In genomic region chr9:98609646-98610045, GRCh38 we compare ENCODE assay signal across 19 cellular contexts.
DNase-seq lines count a peak whose midpoint lies in the region; TF ChIP-seq lines count a peak whose summit lies in the region.
"Had no signal": no experiment of that assay in that cellular context is flagged by ENCODE, and none has a peak within 500 bp of the region (broad histone marks: within the 10 kb centered on the region; RNA-seq: fewer than 3 reads in every experiment).

No MANE protein-coding gene starts in this region.

- H3K4me2 ChIP-seq in neuronal stem cell (ENCODE audit: insufficient read depth, low read length, poor library complexity, severe bottlenecking), result no peak overlapping the region
- H3K4me2 ChIP-seq: A549 had no signal

- H3K14ac ChIP-seq in neuronal stem cell (ENCODE audit: low read length), result no peak overlapping the region

- no peak overlapping the region for H2BK120ac ChIP-seq in neuronal stem cell (ENCODE audit: low read depth, low read length)

- H3K27me3 ChIP-seq in dorsolateral prefrontal cortex (no peaks in the 10 kb centered on the region), neuronal stem cell (ENCODE audit: control insufficient read depth in 3 of 3, insufficient read depth in 3 of 3, low read depth in 1 of 3, low read length in 3 of 3) (peaks cover 0 to 3% (median 0%) of the 10 kb centered on the region in 3 experiments)

- no peak overlapping the region for H2BK15ac ChIP-seq in neuronal stem cell (ENCODE audit: low read length)

- TF ChIP-seq CTCF in dorsolateral prefrontal cortex (IDR thresholded peaks at IDR 0.05 in 54 of 56, conservative IDR thresholded peaks at IDR 0.05 in 2 of 56; ENCODE audit: low read depth in 1 of 56, partially characterized antibody in 56 of 56) (no peak), foreskin fibroblast (IDR thresholded peaks at IDR 0.05; ENCODE audit: low read depth, low read length) (no peak)

- H2AK5ac ChIP-seq in neuronal stem cell (ENCODE audit: low read depth, low read length), result peak overlapping the region; percentile 20

- in situ Hi-C loops in G401 (cut with HindIII; ENCODE audit: low sequenced_read_pairs), result no loop called here

- no peak overlapping the region for H4K8ac ChIP-seq in neuronal stem cell (ENCODE audit: low read depth, low read length)

- H3K27ac ChIP-seq in dorsolateral prefrontal cortex (peak overlapping the region in 39 of 59 donors; percentile 9 to 83 (median 51)), neuronal stem cell (replicated peaks; ENCODE audit: low read length) (no peak overlapping the region)
- H3K27ac ChIP-seq: A549, C4-2B, HL-60 had no signal

- DNase-seq in G401 (ENCODE audit: low spot score), result peak; percentile 40
- no peak for DNase-seq in dorsolateral prefrontal cortex
- DNase-seq in neuronal stem cell (ENCODE audit: low spot score), result no peak
- no peak for DNase-seq in ecto neural progenitor cell (ENCODE audit: low spot score)
- no peak for DNase-seq in AML-193 (lab: John Stamatoyannopoulos, UW)
- DNase-seq in foreskin fibroblast, result no peak
- DNase-seq in A172 (ENCODE audit: low spot score), result no peak
- DNase-seq: CD4-positive, alpha-beta memory T cell; DMS153; DMS79; GF-D8; Karpas-422; KBM-7 had no signal

- H2BK5ac ChIP-seq in neuronal stem cell (ENCODE audit: low read length), result no peak overlapping the region

- no peak overlapping the region for H2BK12ac ChIP-seq in neuronal stem cell (ENCODE audit: low read length)

- no peaks in the 10 kb centered on the region for H3K36me3 ChIP-seq in neuronal stem cell (replicated peaks in 1 of 2; ENCODE audit: control insufficient read depth in 2 of 2, insufficient read depth in 2 of 2, low read length in 2 of 2)
- H3K36me3 ChIP-seq: HAP-1 had no signal

- peak overlapping the region; percentile 52 for H3K18ac ChIP-seq in neuronal stem cell (ENCODE audit: low read length)

- no peak overlapping the region for H3K4ac ChIP-seq in neuronal stem cell (ENCODE audit: low read length)

- H3K9ac ChIP-seq in neuronal stem cell (ENCODE audit: low read depth, low read length, poor library complexity), result peak overlapping the region; percentile 9
- H3K9ac ChIP-seq: GM23248 had no signal

- H3K4me1 ChIP-seq in neuronal stem cell (ENCODE audit: control insufficient read depth in 2 of 2, insufficient read depth in 1 of 2, low read depth in 1 of 2, low read length in 2 of 2), result peaks cover 0 to 3% of the 10 kb centered on the region in 2 donors
- H3K4me1 ChIP-seq: A549, HAP-1 had no signal

- H3K79me1 ChIP-seq in neuronal stem cell (ENCODE audit: low read depth, low read length), result no peaks in the 10 kb centered on the region

- H3K23ac ChIP-seq in neuronal stem cell (ENCODE audit: low read depth, low read length, poor library complexity), result no peak overlapping the region

- intact Hi-C loops in dorsolateral prefrontal cortex (cut with DNase I), result no loop called here

- H4K91ac ChIP-seq in neuronal stem cell (ENCODE audit: low read depth, low read length, poor library complexity), result no peak overlapping the region

- H3K4me3 ChIP-seq in dorsolateral prefrontal cortex (no peak overlapping the region), neuronal stem cell (ENCODE audit: low read length in 2 of 2) (no peak overlapping the region), foreskin fibroblast (ENCODE audit: low read depth in 1 of 2, low read length in 2 of 2) (no peak overlapping the region)
- H3K4me3 ChIP-seq: A549, GM12878, GM23248, HAP-1 had no signal

- H2AFZ ChIP-seq in neuronal stem cell (ENCODE audit: low read length), result no peak overlapping the region
- H2AFZ ChIP-seq: GM23248 had no signal

- H3K9me3 ChIP-seq in neuronal stem cell (replicated peaks in 1 of 2; ENCODE audit: control insufficient read depth in 2 of 2, insufficient read depth in 1 of 2, low read depth in 1 of 2, low read length in 2 of 2), result peaks cover 0 to 2% of the 10 kb centered on the region in 2 donors
- H3K9me3 ChIP-seq: A549, HAP-1 had no signal

- WGBS in neuronal stem cell (ENCODE audit: extremely low coverage in 2 of 2, insufficient read length in 2 of 2, insufficient replicate concordance in 1 of 2), 2 donors, result no CpG with 5 or more reads among the region's 6 CpGs
